Comparison of ENCODE assay signal across 1 cellular context in genomic region chr2:233756429-233757081, GRCh38.
TF ChIP-seq lines count a peak whose summit lies in the region.

No MANE protein-coding gene starts in this region.

TF ChIP-seq in HepG2, 621 proteins besides CTCF, POLR2A, EP300 and RAD21 (continued from another document and continues in another):
- 0 out of 2 replicates have a peak, but pooled peaks have one; percentile 23 for TF ChIP-seq ZNF547 (CRISPR knock-in tag; IDR thresholded peaks at IDR 0.05)
- no peak for TF ChIP-seq ZNF407 (CRISPR knock-in tag; IDR thresholded peaks at IDR 0.05; ENCODE audit: not compliant biosample characterization)
- TF ChIP-seq, protein P1, sequence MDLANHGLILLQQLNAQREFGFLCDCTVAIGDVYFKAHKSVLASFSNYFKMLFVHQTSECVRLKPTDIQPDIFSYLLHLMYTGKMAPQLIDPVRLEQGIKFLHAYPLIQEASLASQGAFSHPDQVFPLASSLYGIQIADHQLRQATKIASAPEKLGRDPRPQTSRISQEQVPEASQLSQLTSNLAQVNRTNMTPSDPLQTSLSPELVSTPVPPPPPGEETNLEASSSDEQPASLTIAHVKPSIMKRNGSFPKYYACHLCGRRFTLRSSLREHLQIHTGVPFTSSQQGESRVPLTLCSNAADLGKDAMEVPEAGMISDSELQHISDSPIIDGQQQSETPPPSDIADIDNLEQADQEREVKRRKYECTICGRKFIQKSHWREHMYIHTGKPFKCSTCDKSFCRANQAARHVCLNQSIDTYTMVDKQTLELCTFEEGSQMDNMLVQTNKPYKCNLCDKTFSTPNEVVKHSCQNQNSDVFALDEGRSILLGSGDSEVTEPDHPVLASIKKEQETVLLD (CRISPR knock-in tag; IDR thresholded peaks at IDR 0.05; ENCODE audit: low read depth), result peak; percentile 62; the same call in 1 of the 2 replicates
- no peak for TF ChIP-seq KDM2A (CRISPR knock-in tag; IDR thresholded peaks at IDR 0.05; ENCODE audit: borderline replicate concordance, low read depth)
- no peak for TF ChIP-seq ZNF598 (CRISPR knock-in tag; IDR thresholded peaks at IDR 0.05; ENCODE audit: borderline replicate concordance)
- TF ChIP-seq, protein P2, sequence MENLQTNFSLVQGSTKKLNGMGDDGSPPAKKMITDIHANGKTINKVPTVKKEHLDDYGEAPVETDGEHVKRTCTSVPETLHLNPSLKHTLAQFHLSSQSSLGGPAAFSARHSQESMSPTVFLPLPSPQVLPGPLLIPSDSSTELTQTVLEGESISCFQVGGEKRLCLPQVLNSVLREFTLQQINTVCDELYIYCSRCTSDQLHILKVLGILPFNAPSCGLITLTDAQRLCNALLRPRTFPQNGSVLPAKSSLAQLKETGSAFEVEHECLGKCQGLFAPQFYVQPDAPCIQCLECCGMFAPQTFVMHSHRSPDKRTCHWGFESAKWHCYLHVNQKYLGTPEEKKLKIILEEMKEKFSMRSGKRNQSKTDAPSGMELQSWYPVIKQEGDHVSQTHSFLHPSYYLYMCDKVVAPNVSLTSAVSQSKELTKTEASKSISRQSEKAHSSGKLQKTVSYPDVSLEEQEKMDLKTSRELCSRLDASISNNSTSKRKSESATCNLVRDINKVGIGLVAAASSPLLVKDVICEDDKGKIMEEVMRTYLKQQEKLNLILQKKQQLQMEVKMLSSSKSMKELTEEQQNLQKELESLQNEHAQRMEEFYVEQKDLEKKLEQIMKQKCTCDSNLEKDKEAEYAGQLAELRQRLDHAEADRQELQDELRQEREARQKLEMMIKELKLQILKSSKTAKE (CRISPR knock-in tag; IDR thresholded peaks at IDR 0.05; ENCODE audit: borderline replicate concordance), result peak; percentile 94
- TF ChIP-seq CREB1 (IDR thresholded peaks at IDR 0.05), result peak; percentile 67
- peak; percentile 87 for TF ChIP-seq CREB1 (CRISPR knock-in tag; IDR thresholded peaks at IDR 0.05)
- peak; percentile 77 for TF ChIP-seq DBP (CRISPR knock-in tag; IDR thresholded peaks at IDR 0.05; ENCODE audit: not compliant biosample characterization)
- peak; percentile 45; the same call in 1 of the 2 replicates for TF ChIP-seq ARID4A (CRISPR knock-in tag; IDR thresholded peaks at IDR 0.05; ENCODE audit: borderline replicate concordance)
- no peak for TF ChIP-seq ZNF225 (CRISPR knock-in tag; IDR thresholded peaks at IDR 0.05)
- TF ChIP-seq ZNF7 (CRISPR knock-in tag; IDR thresholded peaks at IDR 0.05), result no peak
- TF ChIP-seq ZC3H4 (CRISPR knock-in tag; IDR thresholded peaks at IDR 0.05; ENCODE audit: borderline replicate concordance), result no peak
- peak; percentile 78; the same call in 1 of the 2 replicates for TF ChIP-seq HNRNPUL1 (IDR thresholded peaks at IDR 0.05; ENCODE audit: low read depth, low read length)
- no peak for TF ChIP-seq SRY (CRISPR knock-in tag; IDR thresholded peaks at IDR 0.05)
- peak; percentile 92; the same call in 1 of the 2 replicates for TF ChIP-seq BRF2 (CRISPR knock-in tag; IDR thresholded peaks at IDR 0.05)
- peak; percentile 81; the same call in 1 of the 2 replicates for TF ChIP-seq IRX3 (CRISPR knock-in tag; IDR thresholded peaks at IDR 0.05; ENCODE audit: borderline replicate concordance, low read depth)
- TF ChIP-seq RFX1 (IDR thresholded peaks at IDR 0.05), result no peak
- TF ChIP-seq, protein P3, sequence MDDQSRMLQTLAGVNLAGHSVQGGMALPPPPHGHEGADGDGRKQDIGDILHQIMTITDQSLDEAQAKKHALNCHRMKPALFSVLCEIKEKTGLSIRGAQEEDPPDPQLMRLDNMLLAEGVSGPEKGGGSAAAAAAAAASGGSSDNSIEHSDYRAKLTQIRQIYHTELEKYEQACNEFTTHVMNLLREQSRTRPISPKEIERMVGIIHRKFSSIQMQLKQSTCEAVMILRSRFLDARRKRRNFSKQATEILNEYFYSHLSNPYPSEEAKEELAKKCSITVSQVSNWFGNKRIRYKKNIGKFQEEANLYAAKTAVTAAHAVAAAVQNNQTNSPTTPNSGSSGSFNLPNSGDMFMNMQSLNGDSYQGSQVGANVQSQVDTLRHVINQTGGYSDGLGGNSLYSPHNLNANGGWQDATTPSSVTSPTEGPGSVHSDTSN (CRISPR knock-in tag; IDR thresholded peaks at IDR 0.05; ENCODE audit: borderline replicate concordance), result no peak
- no peak for TF ChIP-seq NPAS2 (CRISPR knock-in tag; IDR thresholded peaks at IDR 0.05; ENCODE audit: borderline replicate concordance)
- TF ChIP-seq HHEX (CRISPR knock-in tag; IDR thresholded peaks at IDR 0.05), result peak; percentile 100
- peak; percentile 82 for TF ChIP-seq SALL1 (CRISPR knock-in tag; IDR thresholded peaks at IDR 0.05)
- TF ChIP-seq, protein P4, sequence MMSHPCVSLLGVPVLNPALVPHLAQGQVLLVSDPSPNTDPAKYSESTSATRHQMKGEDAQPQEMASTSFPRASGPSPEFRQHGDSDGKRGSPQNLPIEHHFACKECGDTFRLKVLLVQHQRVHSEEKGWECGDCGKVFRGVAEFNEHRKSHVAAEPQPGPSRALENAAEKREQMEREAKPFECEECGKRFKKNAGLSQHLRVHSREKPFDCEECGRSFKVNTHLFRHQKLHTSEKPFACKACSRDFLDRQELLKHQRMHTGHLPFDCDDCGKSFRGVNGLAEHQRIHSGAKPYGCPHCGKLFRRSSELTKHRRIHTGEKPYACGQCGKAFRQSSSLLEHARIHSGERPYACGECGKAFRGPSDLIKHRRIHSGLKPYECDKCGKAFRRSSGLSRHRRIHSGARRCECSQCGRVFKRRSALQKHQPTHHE (CRISPR knock-in tag; IDR thresholded peaks at IDR 0.05; ENCODE audit: borderline replicate concordance), result peak; percentile 54; the same call in 1 of the 2 replicates
- peak; percentile 97 for TF ChIP-seq GATA4 (IDR thresholded peaks at IDR 0.05; ENCODE audit: borderline replicate concordance, low read depth)
- TF ChIP-seq MAFK (conservative IDR thresholded peaks at IDR 0.05 in 1 of 2, IDR thresholded peaks at IDR 0.05 in 1 of 2; ENCODE audit: low read length in 2 of 2), result no peak
- 0 out of 2 replicates have a peak, but pooled peaks have one; percentile 51 for TF ChIP-seq ZSCAN21 (CRISPR knock-in tag; IDR thresholded peaks at IDR 0.05; ENCODE audit: borderline replicate concordance)
- no peak for TF ChIP-seq ATAD3A (CRISPR knock-in tag; IDR thresholded peaks at IDR 0.05)
- TF ChIP-seq NCOA1 (CRISPR knock-in tag; IDR thresholded peaks at IDR 0.05), result peak; percentile 76; the same call in 1 of the 2 replicates
- TF ChIP-seq ZNF329 (CRISPR knock-in tag; IDR thresholded peaks at IDR 0.05; ENCODE audit: low read depth), result no peak
- peak; percentile 27; the same call in 1 of the 2 replicates for TF ChIP-seq GMEB1 (CRISPR knock-in tag; IDR thresholded peaks at IDR 0.05; ENCODE audit: borderline replicate concordance)
